ENCODE assay signal across 8 cellular contexts in the genomic region with DNA sequence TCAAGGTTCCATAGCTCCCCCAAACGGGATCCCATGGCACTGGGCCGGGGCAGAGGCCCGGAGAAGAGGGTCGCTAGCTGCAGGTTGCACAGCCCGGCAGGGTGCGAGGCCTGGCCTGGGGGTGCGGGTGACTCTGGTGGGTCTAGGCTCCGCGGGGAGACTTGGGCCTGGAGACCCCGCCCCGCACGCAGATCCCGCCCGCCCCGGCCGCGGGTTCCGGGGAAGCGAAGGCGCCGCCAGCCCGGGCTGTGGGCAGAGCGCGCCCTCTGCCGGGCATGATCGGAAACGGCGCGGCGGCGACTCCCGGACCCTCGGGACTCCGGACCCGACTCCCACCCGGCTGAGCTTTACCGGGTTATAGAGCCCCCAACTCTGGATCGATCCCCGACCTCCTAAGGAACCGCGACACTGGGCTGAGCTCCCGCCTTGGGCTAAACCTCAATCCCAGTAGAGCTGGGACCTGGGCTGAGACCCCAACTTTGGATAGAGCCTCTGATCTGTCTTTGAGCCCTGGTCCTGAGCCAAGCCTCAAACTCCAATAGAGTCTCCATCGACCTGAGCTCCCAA. TPM values are rescaled to one million over a fixed set of nuclear protein-coding genes. Genes with fewer than 3 reads are reported as not detected.
DNase-seq lines count a peak whose midpoint lies in the region; ATAC-seq, FAIRE-seq and TF ChIP-seq lines count a peak whose summit lies in the region.

No MANE protein-coding gene starts in this region.

- H3K4me3 ChIP-seq in psoas muscle = peak overlapping the region; percentile 69

- intact Hi-C loops in left cardiac atrium (cut with DNase I) = loop anchor here in 1 of 2 donors (2.0 to 5.0 kb wide), 2 partner anchors 59 to 77 kb away; a partner anchor contains a TSS
- intact Hi-C loops in psoas muscle (cut with DNase I) = loop anchor here (2.0 to 5.0 kb wide), 4 partner anchors 59 to 229 kb away; a partner anchor contains a TSS

- H3K9me3 ChIP-seq in psoas muscle = no peaks in the 10 kb centered on the region

- no peak for FAIRE-seq in urothelium cell line (lab: Jason Lieb, UNC)

- no peaks in the 10 kb centered on the region for H3K9me3 Mint-ChIP-seq in activated naive CD8-positive, alpha-beta T cell treated with anti-CD3 and anti-CD28 coated beads, Interleukin-2, amount 10 ng/mL, durations not matched to agents 7 days and 5 days

- POLR2A ChIA-PET in activated naive CD8-positive, alpha-beta T cell treated with anti-CD3 and anti-CD28 coated beads, Interleukin-2, amount 10 ng/mL, durations not matched to agents 7 days and 5 days (lab: Charles Lee) = interaction anchor here (1.1 kb wide), 1 partner anchor 60 kb away, joined by 4 read pairs; no protein-coding TSS in a partner anchor

- H3K4me3 Mint-ChIP-seq in activated naive CD8-positive, alpha-beta T cell treated with anti-CD3 and anti-CD28 coated beads, Interleukin-2, amount 10 ng/mL, durations not matched to agents 7 days and 5 days = peak overlapping the region; percentile 61

- no peaks in the 10 kb centered on the region for H3K27me3 ChIP-seq in psoas muscle (ENCODE audit: insufficient read depth in 3 of 3, low read length in 2 of 3)

- peak; percentile 22 for ATAC-seq in activated naive CD8-positive, alpha-beta T cell treated with anti-CD3 and anti-CD28 coated beads, Interleukin-2, amount 10 ng/mL, durations not matched to agents 7 days and 5 days (ENCODE audit: low read depth)
- peak; percentile 21 to 27 for ATAC-seq in left cardiac atrium
- ATAC-seq in psoas muscle = peak; percentile 25 to 56 (median 38)
- no peak for ATAC-seq in HG02885 (IDR thresholded peaks at IDR 0.05; ENCODE audit: poor library complexity, unreplicated experiment)

- H3K4me1 ChIP-seq in psoas muscle = peaks cover 7% of the 10 kb centered on the region

- peaks cover 23% of the 10 kb centered on the region for H3K4me1 Mint-ChIP-seq in activated naive CD8-positive, alpha-beta T cell treated with anti-CD3 and anti-CD28 coated beads, Interleukin-2, amount 10 ng/mL, durations not matched to agents 7 days and 5 days

- no peaks in the 10 kb centered on the region for H3K27me3 Mint-ChIP-seq in activated naive CD8-positive, alpha-beta T cell treated with anti-CD3 and anti-CD28 coated beads, Interleukin-2, amount 10 ng/mL, durations not matched to agents 7 days and 5 days

- H3K27ac ChIP-seq in psoas muscle = no peak overlapping the region

- peak; percentile 95 for TF ChIP-seq CTCF in psoas muscle (IDR thresholded peaks at IDR 0.05)

- 0 to 1% (median 0%) methylated on average over 33 to 43 of the region's 43 CpGs for WGBS in psoas muscle, 3 donors

- H3K27ac Mint-ChIP-seq in activated naive CD8-positive, alpha-beta T cell treated with anti-CD3 and anti-CD28 coated beads, Interleukin-2, amount 10 ng/mL, durations not matched to agents 7 days and 5 days = peak overlapping the region; percentile 54

- DNase-seq in COLO668 (lab: John Stamatoyannopoulos, UW; ENCODE audit: unreplicated experiment) (peak; percentile 60), HuH-7.5 (ENCODE audit: low spot score) (peak; percentile 89), SKM-1 treated with dmso at 0.1 percent for 144 hours (lab: John Stamatoyannopoulos, UW; ENCODE audit: unreplicated experiment) (peak; percentile 49), left cardiac atrium (peak; percentile 77), psoas muscle (peak; percentile 71 to 82), urothelium cell line (ENCODE audit: low spot score) (peak; percentile 74)
- DNase-seq in activated naive CD8-positive, alpha-beta T cell treated with anti-CD3 and anti-CD28 coated beads, Interleukin-2, amount 10 ng/mL, durations not matched to agents 7 days and 5 days = peak; percentile 93

- no peaks in the 10 kb centered on the region for H3K36me3 ChIP-seq in psoas muscle (ENCODE audit: insufficient read depth in 1 of 2, low read depth in 1 of 2)

- no peaks in the 10 kb centered on the region for H3K36me3 Mint-ChIP-seq in activated naive CD8-positive, alpha-beta T cell treated with anti-CD3 and anti-CD28 coated beads, Interleukin-2, amount 10 ng/mL, durations not matched to agents 7 days and 5 days

RNA-seq across cellular contexts. Expression of a gene that starts 3.1 kb away (rescaled TPM):
- total RNA-seq in activated naive CD8-positive, alpha-beta T cell treated with anti-CD3 and anti-CD28 coated beads, Interleukin-2, amount 10 ng/mL, durations not matched to agents 7 days and 5 days = 10 to 100 TPM; 18.9 to 19.5 TPM
- 1 to 10 TPM; 3.4 to 6.7 TPM for total RNA-seq in left cardiac atrium
- 1 to 10 TPM; 3.1 to 5.1 (median 3.8) TPM for total RNA-seq in psoas muscle
- 1 to 10 TPM; 2.4 to 3.5 (median 2.8) TPM for polyA plus RNA-seq in psoas muscle

RNA-seq across cellular contexts. Expression of a gene that starts 33.9 kb away (rescaled TPM):
- 10 to 100 TPM; 33.3 to 34.8 TPM for total RNA-seq in activated naive CD8-positive, alpha-beta T cell treated with anti-CD3 and anti-CD28 coated beads, Interleukin-2, amount 10 ng/mL, durations not matched to agents 7 days and 5 days
- total RNA-seq in left cardiac atrium (10 to 100 TPM; 43.2 to 53.7 TPM), psoas muscle (10 to 100 TPM; 11.4 to 24.0 (median 19.1) TPM)
- polyA plus RNA-seq in psoas muscle = 100 to 1,000 TPM in 1 of 3 donors, 10 to 100 TPM in 2; 23.9 to 164 (median 40.0) TPM
